In genomic region chr4:1187182-1187581, GRCh38 we compare ENCODE assay signal across 9 cellular contexts. TPM values are rescaled to one million over a fixed set of nuclear protein-coding genes. Genes with fewer than 3 reads are reported as not detected.
A peak's percentile ranks its signal among the peaks of the same experiment; 100 is the strongest.
DNase-seq lines count a peak whose midpoint lies in the region; ATAC-seq and TF ChIP-seq lines count a peak whose summit lies in the region.
"Had no signal": no experiment of that assay in that cellular context is flagged by ENCODE, and none has a peak within 500 bp of the region (broad histone marks: within the 10 kb centered on the region; RNA-seq: fewer than 3 reads in every experiment).

No MANE protein-coding gene starts in this region.

- POLR2A ChIA-PET in MCF 10A (lab: Yijun Ruan, JAX) = interaction anchor here (1.2 kb wide), 1 partner anchor 9 kb away, joined by 3 read pairs; no protein-coding TSS in a partner anchor

- no peaks in the 10 kb centered on the region for H4K20me1 ChIP-seq in mammary epithelial cell (ENCODE audit: insufficient read depth, low read length)

- no TSS peak for BruUV-seq in mammary epithelial cell (replicated peaks; lab: Mats Ljungman, UMichigan)
- no TSS peak for BruUV-seq in MCF 10A (replicated peaks; lab: Mats Ljungman, UMichigan)

- dilution Hi-C loops in mammary epithelial cell (cut with HindIII; ENCODE audit: low sequenced_read_pairs) = no loop called here

- H3K36me3 ChIP-seq in mammary epithelial cell (ENCODE audit: insufficient read depth, low read length) = no peaks in the 10 kb centered on the region

- intact Hi-C loops in mammary epithelial cell (cut with micrococcal nuclease) (no loop called here), MCF 10A (cut with micrococcal nuclease) (no loop called here)
- intact Hi-C loops in activated T-helper 2 cell treated with anti-CD3 and anti-CD28 coated beads, Interferon-gamma antibody, Interleukin-2, Interleukin-4, amounts not matched to agents 10 μg/mL and 5 μg/mL and 100 μg/mL, durations not matched to agents 14 hours and 24 hours and 36 hours (cut with micrococcal nuclease) = loop anchor here (1.0 to 2.0 kb wide), 2 partner anchors 15 to 20 kb away; no protein-coding TSS in a partner anchor

- no peak for TF ChIP-seq CTCF in mammary epithelial cell (conservative IDR thresholded peaks at IDR 0.05 in 1 of 2, IDR thresholded peaks at IDR 0.05 in 1 of 2; ENCODE audit: extremely low read depth in 1 of 2, insufficient read depth in 1 of 2, low read depth in 1 of 2, low read length in 2 of 2)
- no peak for TF ChIP-seq CTCF in MCF 10A (IDR thresholded peaks at IDR 0.05; ENCODE audit: unreplicated experiment)

- no peak overlapping the region for H2AFZ ChIP-seq in mammary epithelial cell (ENCODE audit: low read depth, low read length)

- H3K4me2 ChIP-seq in mammary epithelial cell (ENCODE audit: insufficient read depth, low read depth, low read length) = no peak overlapping the region

- DNase-seq in mammary epithelial cell (peak; percentile 9), MCF 10A (ENCODE audit: unreplicated experiment) (no peak), NCI-H187 (lab: John Stamatoyannopoulos, UW) (no peak), occipital lobe (lab: John Stamatoyannopoulos, UW) (no peak), OCI-M1 (lab: John Stamatoyannopoulos, UW) (no peak)
- peak; percentile 58 for DNase-seq in activated T-helper 2 cell treated with anti-CD3 and anti-CD28 coated beads, Interferon-gamma antibody, Interleukin-2, Interleukin-4, amounts not matched to agents 10 μg/mL and 5 μg/mL and 100 μg/mL, durations not matched to agents 14 hours and 24 hours and 36 hours (ENCODE audit: low spot score)
- DNase-seq in stimulated activated naive CD8-positive, alpha-beta T cell treated with anti-CD3 and anti-CD28 coated beads, Interleukin-15, Interleukin-2, amounts not matched to agents 100 U/mL and 50 U/mL, for 24 hours = no peak
- DNase-seq: NCI-H774 had no signal

- H3K9ac ChIP-seq in mammary epithelial cell (ENCODE audit: insufficient read depth, low read length) = no peak overlapping the region

- H3K79me2 ChIP-seq in mammary epithelial cell (ENCODE audit: insufficient read depth, low read length) = no peaks in the 10 kb centered on the region

- H3K4me3 ChIP-seq in mammary epithelial cell (replicated peaks in 1 of 3; ENCODE audit: insufficient read depth in 1 of 3, low read depth in 2 of 3, low read length in 3 of 3) = no peak overlapping the region

- H3K27me3 Mint-ChIP-seq in MCF 10A (ENCODE audit: insufficient read depth, unreplicated experiment) = no peaks in the 10 kb centered on the region
- H3K27me3 Mint-ChIP-seq in activated T-helper 2 cell treated with anti-CD3 and anti-CD28 coated beads, Interferon-gamma antibody, Interleukin-2, Interleukin-4, amounts not matched to agents 10 μg/mL and 5 μg/mL and 100 μg/mL, durations not matched to agents 14 hours and 24 hours and 36 hours (ENCODE audit: low read depth) = no peaks in the 10 kb centered on the region

- peaks cover 5% of the 10 kb centered on the region for H3K4me1 ChIP-seq in mammary epithelial cell (ENCODE audit: insufficient read depth, low read length)

- H3K9me3 ChIP-seq in mammary epithelial cell (replicated peaks; ENCODE audit: insufficient read depth, low read length) = no peaks in the 10 kb centered on the region

- in situ Hi-C loops in mammary epithelial cell (cut with MboI; ENCODE audit: low sequenced_read_pairs in 2 of 2) = no loop called here

- no peak overlapping the region for H3K27ac Mint-ChIP-seq in MCF 10A (ENCODE audit: low read depth, unreplicated experiment)
- peak overlapping the region; percentile 21 for H3K27ac Mint-ChIP-seq in activated T-helper 2 cell treated with anti-CD3 and anti-CD28 coated beads, Interferon-gamma antibody, Interleukin-2, Interleukin-4, amounts not matched to agents 10 μg/mL and 5 μg/mL and 100 μg/mL, durations not matched to agents 14 hours and 24 hours and 36 hours

- no peaks in the 10 kb centered on the region for H3K36me3 Mint-ChIP-seq in MCF 10A (ENCODE audit: insufficient read depth, unreplicated experiment)
- H3K36me3 Mint-ChIP-seq in activated T-helper 2 cell treated with anti-CD3 and anti-CD28 coated beads, Interferon-gamma antibody, Interleukin-2, Interleukin-4, amounts not matched to agents 10 μg/mL and 5 μg/mL and 100 μg/mL, durations not matched to agents 14 hours and 24 hours and 36 hours (ENCODE audit: low read depth) = peaks cover 32% of the 10 kb centered on the region

- H3K9me3 Mint-ChIP-seq in MCF 10A (ENCODE audit: unreplicated experiment) = no peaks in the 10 kb centered on the region
- peaks cover 9% of the 10 kb centered on the region for H3K9me3 Mint-ChIP-seq in activated T-helper 2 cell treated with anti-CD3 and anti-CD28 coated beads, Interferon-gamma antibody, Interleukin-2, Interleukin-4, amounts not matched to agents 10 μg/mL and 5 μg/mL and 100 μg/mL, durations not matched to agents 14 hours and 24 hours and 36 hours

- H3K4me3 Mint-ChIP-seq in MCF 10A (ENCODE audit: unreplicated experiment) = no peak overlapping the region
- H3K4me3 Mint-ChIP-seq in activated T-helper 2 cell treated with anti-CD3 and anti-CD28 coated beads, Interferon-gamma antibody, Interleukin-2, Interleukin-4, amounts not matched to agents 10 μg/mL and 5 μg/mL and 100 μg/mL, durations not matched to agents 14 hours and 24 hours and 36 hours (ENCODE audit: low read depth) = no peak overlapping the region

- H3K27me3 ChIP-seq in mammary epithelial cell (ENCODE audit: insufficient read depth, low read length) = peaks cover 3% of the 10 kb centered on the region

- WGBS in mammary epithelial cell (ENCODE audit: low coverage, missing lambda C conversion rate) = 37% methylated on average over 1 of the region's 1 CpG

- H3K4me1 Mint-ChIP-seq in MCF 10A (ENCODE audit: insufficient read depth, unreplicated experiment) = peaks cover 11% of the 10 kb centered on the region
- H3K4me1 Mint-ChIP-seq in activated T-helper 2 cell treated with anti-CD3 and anti-CD28 coated beads, Interferon-gamma antibody, Interleukin-2, Interleukin-4, amounts not matched to agents 10 μg/mL and 5 μg/mL and 100 μg/mL, durations not matched to agents 14 hours and 24 hours and 36 hours (ENCODE audit: low read depth) = peaks cover 45% of the 10 kb centered on the region

- CTCF ChIA-PET in mammary epithelial cell (lab: Charles Lee; ENCODE audit: low non-redundant PET) = no interaction called here
- CTCF ChIA-PET in MCF 10A (lab: Yijun Ruan, JAX) = interaction anchor here (0.6 kb wide), 1 partner anchor 39 kb away, joined by 4 read pairs; no protein-coding TSS in a partner anchor

- no peak overlapping the region for H3K27ac ChIP-seq in mammary epithelial cell (ENCODE audit: insufficient read depth, low read depth, low read length)

- peak; percentile 66 for ATAC-seq in HG03280 (IDR thresholded peaks at IDR 0.05; ENCODE audit: unreplicated experiment)
- peak; percentile 98 for ATAC-seq in stimulated activated naive CD8-positive, alpha-beta T cell treated with anti-CD3 and anti-CD28 coated beads, Interleukin-15, Interleukin-2, amounts not matched to agents 100 U/mL and 50 U/mL, for 24 hours

RNA-seq across cellular contexts. Expression of gene SPON2, which starts 14.8 kb away (rescaled TPM):
- total RNA-seq in mammary epithelial cell (1 to 10 TPM in 1 of 2 donors, under 1 TPM in 1; 0.83 to 1.2 TPM), MCF 10A (2022) (0.54 and 0.64 TPM in 2 replicates), occipital lobe (3.3 TPM)
- 0.11 TPM for polyA plus RNA-seq in mammary epithelial cell
- polyA minus RNA-seq in mammary epithelial cell = not detected
- 26.1 and 26.7 TPM in 2 replicates for total RNA-seq in activated T-helper 2 cell treated with anti-CD3 and anti-CD28 coated beads, Interferon-gamma antibody, Interleukin-2, Interleukin-4, amounts not matched to agents 10 μg/mL and 5 μg/mL and 100 μg/mL, durations not matched to agents 14 hours and 24 hours and 36 hours

Comparison
In these comparisons a context has a peak if more than half of its experiments do, and no peak if none do; other contexts are left out.
1. DNase-seq: peak in mammary epithelial cell (single experiment) and activated T-helper 2 cell treated with anti-CD3 and anti-CD28 coated beads, Interferon-gamma antibody, Interleukin-2, Interleukin-4, amounts not matched to agents 10 μg/mL and 5 μg/mL and 100 μg/mL, durations not matched to agents 14 hours and 24 hours and 36 hours (single experiment); none in MCF 10A (single experiment), stimulated activated naive CD8-positive, alpha-beta T cell treated with anti-CD3 and anti-CD28 coated beads, Interleukin-15, Interleukin-2, amounts not matched to agents 100 U/mL and 50 U/mL, for 24 hours (single experiment), NCI-H187 (0 of 2), occipital lobe (single experiment) and OCI-M1 (single experiment).